Comparison of ENCODE assay signal across 2 cellular contexts in the genomic region with DNA sequence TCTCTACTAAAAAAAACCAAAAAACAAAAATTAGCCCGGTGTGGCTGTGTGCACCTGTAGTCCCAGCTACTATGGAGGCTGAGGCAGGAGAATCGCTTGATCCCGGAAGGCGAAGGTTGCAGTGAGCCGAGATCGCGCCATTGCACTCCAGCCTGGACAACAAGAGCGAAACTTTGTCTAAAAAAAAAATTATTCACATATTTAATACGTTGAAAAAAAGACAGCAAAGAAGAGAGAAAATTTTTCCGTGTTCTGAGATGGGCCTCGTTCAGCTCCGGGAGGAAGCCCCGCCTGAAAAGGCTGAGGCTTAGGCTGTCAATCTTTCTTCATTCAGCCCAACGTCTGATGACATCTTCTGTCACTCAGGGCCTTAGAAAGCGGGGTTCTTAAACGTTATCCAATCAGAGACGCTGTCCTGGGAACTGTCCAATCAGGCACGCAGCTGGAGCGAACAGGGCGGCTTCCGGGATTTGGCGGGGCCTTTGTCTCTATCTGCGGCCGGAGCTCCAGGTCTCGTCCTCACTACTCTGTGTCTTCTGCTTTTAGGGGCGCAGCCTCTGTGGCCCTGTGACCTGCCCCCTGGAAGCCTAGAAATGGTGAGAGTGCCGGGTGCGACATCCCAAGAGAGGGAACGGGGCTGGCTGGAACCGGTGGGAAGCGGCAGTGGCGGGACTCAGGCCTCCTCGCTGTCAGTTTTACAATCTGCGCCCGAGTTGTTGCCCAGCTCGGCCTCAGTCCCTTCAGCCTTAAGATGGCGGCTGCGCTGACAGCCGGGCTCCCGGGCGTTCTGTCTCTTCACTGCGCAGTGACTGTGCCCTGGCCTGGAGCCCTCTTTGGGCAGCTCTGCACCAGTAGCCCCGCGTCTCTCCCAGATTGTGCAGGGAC.
TF ChIP-seq lines count a peak whose summit lies in the region.

Gene ZNF726, plus strand, starts transcription at position 485 of the 885 bp plus-strand sequence. Its CDS starts 109 bp downstream, at position 594.

TF ChIP-seq in liver, 16 proteins besides CTCF, POLR2A, EP300 and RAD21 (continued from another document):
- TF ChIP-seq YY1 (IDR thresholded peaks at IDR 0.05) (peak; percentile 95), GABPA (IDR thresholded peaks at IDR 0.05 in 1 of 2, conservative IDR thresholded peaks at IDR 0.05 in 1 of 2) (peak; percentile 15 to 46), ATF3 (IDR thresholded peaks at IDR 0.05) (no peak)
- TF ChIP-seq, protein P1, sequence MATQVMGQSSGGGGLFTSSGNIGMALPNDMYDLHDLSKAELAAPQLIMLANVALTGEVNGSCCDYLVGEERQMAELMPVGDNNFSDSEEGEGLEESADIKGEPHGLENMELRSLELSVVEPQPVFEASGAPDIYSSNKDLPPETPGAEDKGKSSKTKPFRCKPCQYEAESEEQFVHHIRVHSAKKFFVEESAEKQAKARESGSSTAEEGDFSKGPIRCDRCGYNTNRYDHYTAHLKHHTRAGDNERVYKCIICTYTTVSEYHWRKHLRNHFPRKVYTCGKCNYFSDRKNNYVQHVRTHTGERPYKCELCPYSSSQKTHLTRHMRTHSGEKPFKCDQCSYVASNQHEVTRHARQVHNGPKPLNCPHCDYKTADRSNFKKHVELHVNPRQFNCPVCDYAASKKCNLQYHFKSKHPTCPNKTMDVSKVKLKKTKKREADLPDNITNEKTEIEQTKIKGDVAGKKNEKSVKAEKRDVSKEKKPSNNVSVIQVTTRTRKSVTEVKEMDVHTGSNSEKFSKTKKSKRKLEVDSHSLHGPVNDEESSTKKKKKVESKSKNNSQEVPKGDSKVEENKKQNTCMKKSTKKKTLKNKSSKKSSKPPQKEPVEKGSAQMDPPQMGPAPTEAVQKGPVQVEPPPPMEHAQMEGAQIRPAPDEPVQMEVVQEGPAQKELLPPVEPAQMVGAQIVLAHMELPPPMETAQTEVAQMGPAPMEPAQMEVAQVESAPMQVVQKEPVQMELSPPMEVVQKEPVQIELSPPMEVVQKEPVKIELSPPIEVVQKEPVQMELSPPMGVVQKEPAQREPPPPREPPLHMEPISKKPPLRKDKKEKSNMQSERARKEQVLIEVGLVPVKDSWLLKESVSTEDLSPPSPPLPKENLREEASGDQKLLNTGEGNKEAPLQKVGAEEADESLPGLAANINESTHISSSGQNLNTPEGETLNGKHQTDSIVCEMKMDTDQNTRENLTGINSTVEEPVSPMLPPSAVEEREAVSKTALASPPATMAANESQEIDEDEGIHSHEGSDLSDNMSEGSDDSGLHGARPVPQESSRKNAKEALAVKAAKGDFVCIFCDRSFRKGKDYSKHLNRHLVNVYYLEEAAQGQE (IDR thresholded peaks at IDR 0.05), result peak; percentile 56

TF ChIP-seq in HepG2, 621 proteins besides CTCF, POLR2A, EP300 and RAD21 (continued from another document):
- no peak for TF ChIP-seq PRMT3 (CRISPR knock-in tag; IDR thresholded peaks at IDR 0.05; ENCODE audit: borderline replicate concordance, low read depth)
